Comparison of ENCODE assay signal across 10 cellular contexts in the genomic region with DNA sequence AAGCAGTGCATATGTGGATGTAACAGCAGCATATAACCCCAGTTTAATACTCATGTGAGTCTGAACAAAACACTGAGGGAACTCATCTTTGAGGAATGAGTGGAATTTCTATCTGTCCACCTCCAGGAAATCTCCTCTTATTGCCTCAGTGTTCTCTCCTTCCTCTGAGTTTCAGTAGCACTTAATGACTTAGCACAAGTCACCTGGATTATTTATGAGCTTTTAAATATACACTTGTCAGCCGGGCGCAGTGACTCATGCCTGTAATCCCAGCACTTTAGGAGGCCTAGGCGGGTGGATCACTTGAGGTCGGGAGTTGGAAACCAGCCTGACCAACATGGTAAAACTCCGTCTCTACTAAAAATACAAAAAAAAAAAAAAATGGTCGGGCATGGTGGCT. TPM values are rescaled to one million over a fixed set of nuclear protein-coding genes. Genes with fewer than 3 reads are reported as not detected.
DNase-seq lines count a peak whose midpoint lies in the region; ATAC-seq, FAIRE-seq and TF ChIP-seq lines count a peak whose summit lies in the region.
"Had no signal": no experiment of that assay in that cellular context is flagged by ENCODE, and none has a peak within 500 bp of the region (broad histone marks: within the 10 kb centered on the region; RNA-seq: fewer than 3 reads in every experiment).

No MANE protein-coding gene starts in this region.

- DNase-seq in AG08396 (ENCODE audit: low spot score) (peak; percentile 61), HT-29 (ENCODE audit: low spot score) (peak; percentile 76), K562 (ENCODE audit: extremely low read depth in 1 of 4, low spot score in 3 of 4) (no peak), left kidney (ENCODE audit: low read depth, low spot score) (peak; percentile 11), OCI-M2 (lab: John Stamatoyannopoulos, UW; ENCODE audit: unreplicated experiment) (no peak), NCI-H2081 (lab: John Stamatoyannopoulos, UW) (no peak), natural killer cell (no peak)
- no peak for DNase-seq in activated effector memory CD4-positive, alpha-beta T cell treated with Interleukin-2 at 50 U/mL for 16 hours
- DNase-seq: DND-41; effector memory CD4-positive, alpha-beta T cell had no signal

- TF ChIP-seq CTCF in K562 (IDR thresholded peaks at IDR 0.05 in 2 of 3, conservative IDR thresholded peaks at IDR 0.05 in 1 of 3; ENCODE audit: insufficient read depth in 2 of 3, low read depth in 1 of 3, low read length in 3 of 3) (no peak), natural killer cell (IDR thresholded peaks at IDR 0.05) (no peak)

- no peak for TF ChIP-seq POLR2A in K562 (conservative IDR thresholded peaks at IDR 0.05)

- H3K4me3 ChIP-seq in K562, result no peak overlapping the region

- H3K9me1 ChIP-seq in K562 (ENCODE audit: control insufficient read depth, insufficient read depth, low read length), result no peaks in the 10 kb centered on the region

- H3K27me3 Mint-ChIP-seq in natural killer cell (ENCODE audit: low read depth in 2 of 2), result peaks cover 0 to 3% of the 10 kb centered on the region in 2 donors

- peaks cover 6% of the 10 kb centered on the region for H3K9me3 ChIP-seq in K562 (replicated peaks; ENCODE audit: control insufficient read depth, insufficient read depth, low read depth, low read length)

- TF ChIP-seq EP300 in K562 (IDR thresholded peaks at IDR 0.05; ENCODE audit: low read length), result no peak

- FAIRE-seq in K562 (lab: Jason Lieb, UNC), result no peak

- POLR2A ChIA-PET in K562 (lab: Yijun Ruan, JAX), result interaction anchor here (0.6 to 1.1 kb wide), 2 partner anchors 11 to 897 kb away, joined by 3 read pairs; no protein-coding TSS in a partner anchor

- no peak for TF ChIP-seq RAD21 in K562 (CRISPR knock-in tag; conservative IDR thresholded peaks at IDR 0.05 in 1 of 2, IDR thresholded peaks at IDR 0.05 in 1 of 2)

- no peaks in the 10 kb centered on the region for H3K27me3 ChIP-seq in K562 (ENCODE audit: control insufficient read depth in 2 of 2, insufficient read depth in 2 of 2, low read length in 2 of 2)

- WGBS in K562 (ENCODE audit: insufficient coverage, low coverage, missing lambda C conversion rate), result 8% methylated on average over 6 of the region's 6 CpGs

- H3K4me3 Mint-ChIP-seq in natural killer cell, result no peak overlapping the region

- no peaks in the 10 kb centered on the region for H4K20me1 ChIP-seq in K562 (replicated peaks; ENCODE audit: control insufficient read depth, insufficient read depth, low read length)

- intact Hi-C loops in K562 (cut with micrococcal nuclease), result no loop called here
- intact Hi-C loops in natural killer cell (cut with micrococcal nuclease), result no loop called here

- in situ Hi-C loops in K562 (cut with MboI), result no loop called here

- peaks cover 6 to 12% of the 10 kb centered on the region in 2 donors for H3K4me1 Mint-ChIP-seq in natural killer cell

- no TSS peak for BruUV-seq in K562 (replicated peaks; lab: Mats Ljungman, UMichigan)

- H3K27ac Mint-ChIP-seq in natural killer cell, result no peak overlapping the region

- peaks cover 12 to 25% of the 10 kb centered on the region in 2 experiments; a peak in 4 of 5 replicates for H3K4me1 ChIP-seq in K562 (replicated peaks in 1 of 2; ENCODE audit: control insufficient read depth in 2 of 2, insufficient read depth in 2 of 2, low read length in 2 of 2)

- ATAC-seq in K562 (no peak), natural killer cell (no peak)

- H3K9me3 Mint-ChIP-seq in natural killer cell, result no peaks in the 10 kb centered on the region

- H3K36me3 ChIP-seq in K562 (ENCODE audit: control insufficient read depth, insufficient read depth, low read length), result no peaks in the 10 kb centered on the region

- no peak overlapping the region for H3K9ac ChIP-seq in K562 (ENCODE audit: insufficient read depth in 1 of 2, low read depth in 2 of 2, low read length in 2 of 2)

- H2AFZ ChIP-seq in K562 (ENCODE audit: low read depth, low read length), result no peak overlapping the region

- no peaks in the 10 kb centered on the region; the same call in 2 of the 3 replicates for H3K79me2 ChIP-seq in K562 (ENCODE audit: control insufficient read depth, insufficient read depth, low read length)

- CTCF ChIA-PET in K562 (lab: Yijun Ruan, JAX; ENCODE audit: low intra/inter-chr PET ratio), result interaction anchor here (1.0 kb wide), 1 partner anchor 60 kb away, joined by 3 read pairs; no protein-coding TSS in a partner anchor

- H3K27ac ChIP-seq in K562 (ENCODE audit: extremely low read depth, low read depth, low read length), result no peak overlapping the region

- H3K36me3 Mint-ChIP-seq in natural killer cell, result no peaks in the 10 kb centered on the region

- no peak overlapping the region for H3K4me2 ChIP-seq in K562 (ENCODE audit: insufficient read depth, low read length)

TF ChIP-seq in K562, 482 proteins besides CTCF, POLR2A, EP300 and RAD21 (continues in another document):
- peak; percentile 55; the same call in 1 of the 2 replicates for TF ChIP-seq FOSL1 (tag; conservative IDR thresholded peaks at IDR 0.05)
- TF ChIP-seq ZNF282 (CRISPR knock-in tag; IDR thresholded peaks at IDR 0.05), result no peak
- TF ChIP-seq POLR2G (IDR thresholded peaks at IDR 0.05; ENCODE audit: low read depth, low read length), result no peak
- TF ChIP-seq MEIS2 (IDR thresholded peaks at IDR 0.05; ENCODE audit: partially characterized antibody), result peak; percentile 92
- TF ChIP-seq, protein P1, sequence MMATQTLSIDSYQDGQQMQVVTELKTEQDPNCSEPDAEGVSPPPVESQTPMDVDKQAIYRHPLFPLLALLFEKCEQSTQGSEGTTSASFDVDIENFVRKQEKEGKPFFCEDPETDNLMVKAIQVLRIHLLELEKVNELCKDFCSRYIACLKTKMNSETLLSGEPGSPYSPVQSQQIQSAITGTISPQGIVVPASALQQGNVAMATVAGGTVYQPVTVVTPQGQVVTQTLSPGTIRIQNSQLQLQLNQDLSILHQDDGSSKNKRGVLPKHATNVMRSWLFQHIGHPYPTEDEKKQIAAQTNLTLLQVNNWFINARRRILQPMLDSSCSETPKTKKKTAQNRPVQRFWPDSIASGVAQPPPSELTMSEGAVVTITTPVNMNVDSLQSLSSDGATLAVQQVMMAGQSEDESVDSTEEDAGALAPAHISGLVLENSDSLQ (IDR thresholded peaks at IDR 0.05), result peak; percentile 86
- TF ChIP-seq ZFP36 (IDR thresholded peaks at IDR 0.05; ENCODE audit: low read depth, low read length, partially characterized antibody), result no peak
- TF ChIP-seq CTBP1 (IDR thresholded peaks at IDR 0.05; ENCODE audit: borderline replicate concordance), result no peak

RNA-seq across cellular contexts. Expression of a gene that starts 4.3 kb away (rescaled TPM):
- total RNA-seq in HT-29 (2014; rRNA removed; shearing (Covaris generic)), result 36.0 and 40.7 TPM in 2 replicates
- total RNA-seq in K562 (2011; cell fraction: chromatin; rRNA removed; ENCODE audit: low replicate concordance), result 4.7 and 10.3 TPM in 2 replicates
- total RNA-seq in K562 (2011; cell fraction: nucleolus; rRNA removed), result 9.0 and 9.3 TPM in 2 replicates
- total RNA-seq in K562 (2011; cell fraction: nucleoplasm; rRNA removed), result 6.5 and 7.2 TPM in 2 replicates
- 9.8 and 14.3 TPM in 2 replicates for total RNA-seq in K562 (2014; rRNA removed)
- total RNA-seq in K562 (2014; rRNA removed; fragmentation: Illumina TruSeq; extraction: Trizol), result 3.9 and 4.4 TPM in 2 replicates
- 8.6 and 10.1 TPM in 2 replicates for total RNA-seq in K562 (2015; rRNA removed; fragmentation: Illumina TruSeq; extraction: Trizol)
- 12.4 and 13.1 TPM in 2 replicates for total RNA-seq in K562 (2021)
- 15.8 and 16.9 TPM in 2 replicates for polyA plus RNA-seq in K562 (2011; rRNA removed)
- polyA plus RNA-seq in K562 (2011; cell fraction: cytosol; rRNA removed), result 28.2 and 31.1 TPM in 2 replicates
- polyA plus RNA-seq in K562 (2011; cell fraction: nucleus; rRNA removed), result 16.1 and 16.9 TPM in 2 replicates
- 11.8 and 17.5 TPM in 2 replicates for polyA plus RNA-seq in K562 (2012)
- 14.2 and 16.7 TPM in 2 replicates for polyA plus RNA-seq in K562 (2014; fragmentation: Illumina TruSeq; extraction: Trizol)
- 1 to 10 TPM; 2.3 to 3.0 TPM for polyA plus RNA-seq in K562 (2014; fragmentation: Nextera tagmentation; extraction: Ambion mirVana)
- 11.0 and 11.4 TPM in 2 replicates for polyA plus RNA-seq in K562 (2014; rRNA removed)
- polyA minus RNA-seq in K562 (2011; rRNA and poly(A)+ RNA removed), result 7.1 and 11.6 TPM in 2 replicates
- polyA minus RNA-seq in K562 (2011; cell fraction: cytosol; rRNA and poly(A)+ RNA removed), result 4.1 and 5.0 TPM in 2 replicates
- polyA minus RNA-seq in K562 (2011; cell fraction: nucleus; rRNA and poly(A)+ RNA removed), result 4.6 and 6.2 TPM in 2 replicates
- total RNA-seq in natural killer cell, result 1 to 10 TPM; 1.2 to 1.5 (median 1.3) TPM

RNA-seq across cellular contexts. Expression of a gene that starts 25.8 kb away (rescaled TPM):
- total RNA-seq in HT-29 (2014; rRNA removed; shearing (Covaris generic)), result 15.8 and 17.7 TPM in 2 replicates
- 14.7 and 24.0 TPM in 2 replicates for total RNA-seq in K562 (2011; cell fraction: chromatin; rRNA removed; ENCODE audit: low replicate concordance)
- total RNA-seq in K562 (2011; cell fraction: nucleolus; rRNA removed), result 12.2 and 12.6 TPM in 2 replicates
- total RNA-seq in K562 (2011; cell fraction: nucleoplasm; rRNA removed), result 24.9 and 39.0 TPM in 2 replicates
- total RNA-seq in K562 (2014; rRNA removed) (18.3 and 24.5 TPM in 2 replicates), K562 (2014; rRNA removed; fragmentation: Illumina TruSeq; extraction: Trizol) (46.5 and 54.1 TPM in 2 replicates), K562 (2015; rRNA removed; fragmentation: Illumina TruSeq; extraction: Trizol) (38.1 and 39.4 TPM in 2 replicates), K562 (2021) (54.1 and 61.8 TPM in 2 replicates), natural killer cell (10 to 100 TPM; 60.6 to 71.6 (median 71.1) TPM)
- polyA plus RNA-seq in K562 (2011; rRNA removed) (34.9 and 38.3 TPM in 2 replicates), K562 (2014; fragmentation: Illumina TruSeq; extraction: Trizol) (57.4 and 67.5 TPM in 2 replicates), K562 (2014; fragmentation: Nextera tagmentation; extraction: Ambion mirVana) (10 to 100 TPM; 16.1 to 25.5 TPM), K562 (2014; rRNA removed) (27.5 and 31.3 TPM in 2 replicates)
- polyA plus RNA-seq in K562 (2011; cell fraction: cytosol; rRNA removed), result 16.6 and 34.9 TPM in 2 replicates
- 12.7 and 16.0 TPM in 2 replicates for polyA plus RNA-seq in K562 (2011; cell fraction: nucleus; rRNA removed)
- 46.6 and 46.7 TPM in 2 replicates for polyA plus RNA-seq in K562 (2012)
- 58.4 and 64.6 TPM in 2 replicates for polyA minus RNA-seq in K562 (2011; rRNA and poly(A)+ RNA removed)
- polyA minus RNA-seq in K562 (2011; cell fraction: cytosol; rRNA and poly(A)+ RNA removed), result 32.8 and 50.2 TPM in 2 replicates
- polyA minus RNA-seq in K562 (2011; cell fraction: nucleus; rRNA and poly(A)+ RNA removed), result 5.9 and 11.8 TPM in 2 replicates

Comparison
In these comparisons a context has a peak if more than half of its experiments do, and no peak if none do; other contexts are left out.
1. DNase-seq: peak in AG08396 (single experiment), HT-29 (single experiment) and left kidney (single experiment); none in K562 (0 of 4), activated effector memory CD4-positive, alpha-beta T cell treated with Interleukin-2 at 50 U/mL for 16 hours (single experiment), OCI-M2 (single experiment), NCI-H2081 (0 of 2) and natural killer cell (single experiment).